ENCODE assay signal across 1 cellular context in the genomic region with DNA sequence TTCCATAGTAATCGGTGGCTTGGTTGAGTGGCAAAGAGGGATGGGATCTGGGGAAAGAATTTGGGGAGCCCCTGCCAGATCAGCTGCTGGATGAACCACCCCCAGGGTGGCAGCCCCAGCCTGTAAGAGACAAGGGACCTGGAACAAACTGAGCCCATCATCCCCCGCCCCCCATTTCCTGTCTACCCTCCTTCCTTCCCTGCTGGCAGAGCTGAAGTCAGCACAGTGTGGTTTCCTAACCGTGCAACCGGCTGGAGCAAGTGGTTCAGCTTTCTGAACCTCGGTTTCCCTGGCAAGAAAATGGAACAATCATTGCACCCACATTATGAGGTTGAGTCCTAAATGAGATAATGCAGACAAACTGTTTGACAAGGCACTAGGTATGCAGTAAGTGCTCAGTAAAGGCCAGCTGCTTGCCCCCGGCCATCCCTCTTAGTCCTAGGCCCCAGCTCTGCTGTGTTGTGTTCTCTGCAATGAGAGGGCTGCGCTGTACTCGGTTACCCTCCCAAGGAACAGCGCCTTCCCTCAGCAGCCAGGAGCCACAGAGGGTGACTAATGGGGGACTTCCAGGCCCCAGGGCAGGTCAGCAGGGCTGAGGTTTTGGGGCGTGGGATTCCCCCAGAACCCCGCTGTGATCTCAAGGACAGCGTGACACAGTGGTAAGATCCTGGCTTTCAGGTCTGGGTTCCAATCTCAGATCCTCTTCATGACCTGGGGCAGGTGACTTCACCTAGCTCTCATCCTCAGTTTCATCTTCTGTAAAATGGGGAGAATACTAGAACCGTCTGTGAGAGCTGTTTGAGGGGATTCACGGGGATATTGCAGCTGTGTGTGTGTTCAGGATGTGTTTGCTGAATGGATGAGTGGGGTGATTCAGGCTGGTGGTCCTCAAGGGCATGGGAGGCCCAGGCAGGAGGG.
TF ChIP-seq lines count a peak whose summit lies in the region.

No MANE protein-coding gene starts in this region.

TF ChIP-seq in H1, 55 proteins besides CTCF, POLR2A, EP300 and RAD21:
- TF ChIP-seq PHF8 (conservative IDR thresholded peaks at IDR 0.05; ENCODE audit: low read depth, low read length) (no peak), KDM5A (IDR thresholded peaks at IDR 0.05; ENCODE audit: low read length) (no peak), SIN3A (conservative IDR thresholded peaks at IDR 0.05 in 1 of 2, IDR thresholded peaks at IDR 0.05 in 1 of 2; ENCODE audit: low read depth in 1 of 2, low read length in 2 of 2) (no peak), TEAD4 (IDR thresholded peaks at IDR 0.05; ENCODE audit: low read depth, low read length) (no peak), EGR1 (IDR thresholded peaks at IDR 0.05; ENCODE audit: borderline replicate concordance, low read depth, low read length) (no peak), KDM4A (IDR thresholded peaks at IDR 0.05; ENCODE audit: low read depth, low read length, severe bottlenecking) (no peak), CTBP2 (IDR thresholded peaks at IDR 0.05; ENCODE audit: borderline replicate concordance, insufficient read depth, insufficient read length, low read length) (no peak), POLR2AphosphoS5 (IDR thresholded peaks at IDR 0.05; ENCODE audit: low read depth, low read length) (no peak)
- TF ChIP-seq, protein P1, sequence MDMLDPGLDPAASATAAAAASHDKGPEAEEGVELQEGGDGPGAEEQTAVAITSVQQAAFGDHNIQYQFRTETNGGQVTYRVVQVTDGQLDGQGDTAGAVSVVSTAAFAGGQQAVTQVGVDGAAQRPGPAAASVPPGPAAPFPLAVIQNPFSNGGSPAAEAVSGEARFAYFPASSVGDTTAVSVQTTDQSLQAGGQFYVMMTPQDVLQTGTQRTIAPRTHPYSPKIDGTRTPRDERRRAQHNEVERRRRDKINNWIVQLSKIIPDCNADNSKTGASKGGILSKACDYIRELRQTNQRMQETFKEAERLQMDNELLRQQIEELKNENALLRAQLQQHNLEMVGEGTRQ (IDR thresholded peaks at IDR 0.05; ENCODE audit: low read length) = no peak
